ENCODE assay signal across 23 cellular contexts in the genomic region with DNA sequence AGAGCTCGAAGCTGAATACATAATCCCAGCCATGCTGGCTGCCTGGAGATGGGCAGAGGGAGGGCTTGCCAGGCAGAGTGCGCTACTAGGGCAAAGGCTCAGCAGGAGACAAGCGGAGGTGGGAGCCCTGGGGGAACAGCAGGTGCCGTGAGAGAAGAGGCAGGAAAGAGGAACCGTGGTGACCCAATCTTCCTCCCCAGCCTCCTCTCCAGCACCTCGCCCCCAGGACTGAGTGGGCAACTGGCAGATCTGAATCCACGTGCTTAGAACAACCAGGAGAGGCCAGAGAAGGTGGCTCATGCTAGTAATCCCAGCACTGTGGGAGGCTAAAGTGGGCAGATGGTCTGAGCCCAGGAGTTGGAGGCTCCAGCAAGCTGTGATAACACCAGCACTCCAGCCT. TPM values are rescaled to one million over a fixed set of nuclear protein-coding genes. Genes with fewer than 3 reads are reported as not detected.
DNase-seq lines count a peak whose midpoint lies in the region; ATAC-seq and TF ChIP-seq lines count a peak whose summit lies in the region.
"Had no signal": no experiment of that assay in that cellular context is flagged by ENCODE, and none has a peak within 500 bp of the region (broad histone marks: within the 10 kb centered on the region; RNA-seq: fewer than 3 reads in every experiment).

No MANE protein-coding gene starts in this region.

- H3K4me2 ChIP-seq in HCT116 (ENCODE audit: low read length) = peak overlapping the region; percentile 57; the same call in 1 of the 2 replicates

- RAD21 ChIA-PET in HCT116 (lab: Charles Lee; ENCODE audit: low non-redundant PET in 1 of 2, low total read pairs in 2 of 2, uncharacterized antibody in 2 of 2, unreplicated experiment in 2 of 2) = no interaction called here

- no peak overlapping the region for H2AFZ ChIP-seq in HCT116 (ENCODE audit: low read depth, low read length, poor library complexity, severe bottlenecking)

- TF ChIP-seq CTCF in HCT116 (IDR thresholded peaks at IDR 0.05 in 2 of 3, conservative IDR thresholded peaks at IDR 0.05 in 1 of 3; ENCODE audit: borderline replicate concordance in 1 of 3, insufficient read depth in 1 of 3, low read depth in 2 of 3, low read length in 2 of 3) (no peak), WERI-Rb-1 (IDR thresholded peaks at IDR 0.05; ENCODE audit: low read depth, low read length) (no peak)

- H3K4me3 ChIP-seq in HCT116 (replicated peaks in 1 of 2; ENCODE audit: low read depth in 1 of 2, low read length in 2 of 2) (no peak overlapping the region), WERI-Rb-1 (ENCODE audit: low read depth, low read length) (no peak overlapping the region), HAP-1 (no peak overlapping the region)
- H3K4me3 ChIP-seq: coronary artery, esophagus squamous epithelium, gastrocnemius medialis had no signal

- H3K4me1 ChIP-seq in HCT116 (ENCODE audit: control insufficient read depth in 1 of 2, insufficient read depth in 2 of 2, low read length in 2 of 2) (peaks cover 4 to 10% of the 10 kb centered on the region in 2 experiments; a peak in 3 of 4 replicates), HAP-1 (no peaks in the 10 kb centered on the region)
- H3K4me1 ChIP-seq: esophagus squamous epithelium, gastrocnemius medialis had no signal

- peak; percentile 30 for DNase-seq in COLO668 (lab: John Stamatoyannopoulos, UW; ENCODE audit: unreplicated experiment)
- DNase-seq in HCT116 (ENCODE audit: low read depth, low spot score) = no peak
- peak; percentile 37 for DNase-seq in NCI-H2171 (lab: John Stamatoyannopoulos, UW)
- DNase-seq in WERI-Rb-1 = peak; percentile 57
- no peak for DNase-seq in HAP-1 (ENCODE audit: low spot score in 2 of 2)
- DNase-seq in left cardiac atrium = no peak
- DNase-seq: activated CD4-positive, CD25-positive, alpha-beta regulatory T cell treated with anti-CD3 and anti-CD28 coated beads, Interleukin-2, amount 50 U/mL, for 72 hours; activated T-cell treated with anti-CD3 and anti-CD28 coated beads, Interleukin-2, amount 50 U/mL, for 24 hours; amygdala; CD4-positive, CD25-positive, alpha-beta regulatory T cell; DMS79; endodermal cell; esophagus squamous epithelium; gastrocnemius medialis; mammary epithelial cell; NCI-H187; substantia nigra had no signal

- H3K9me3 ChIP-seq in HCT116 (ENCODE audit: control insufficient read depth in 1 of 2, insufficient read depth in 1 of 2, low read depth in 1 of 2, low read length in 2 of 2) = no peaks in the 10 kb centered on the region
- no peaks in the 10 kb centered on the region for H3K9me3 ChIP-seq in WERI-Rb-1 (ENCODE audit: severe bottlenecking)
- no peaks in the 10 kb centered on the region for H3K9me3 ChIP-seq in HAP-1
- H3K9me3 ChIP-seq: esophagus squamous epithelium, gastrocnemius medialis had no signal

- no peak overlapping the region for H3K9ac ChIP-seq in HCT116 (ENCODE audit: low read length)

- H3K9me2 ChIP-seq in HCT116 (ENCODE audit: insufficient read depth) = no peaks in the 10 kb centered on the region

- no peak overlapping the region for H3K27ac ChIP-seq in HCT116 (ENCODE audit: low read depth, low read length)
- H3K27ac ChIP-seq in WERI-Rb-1 = peak overlapping the region; percentile 43
- H3K27ac ChIP-seq: coronary artery, esophagus squamous epithelium, gastrocnemius medialis had no signal

- no peaks in the 10 kb centered on the region for H4K20me1 ChIP-seq in HCT116 (ENCODE audit: insufficient read depth)

- CTCF ChIA-PET in HCT116 (lab: Charles Lee) = no interaction called here

- no peaks in the 10 kb centered on the region for H3K79me2 ChIP-seq in HCT116 (ENCODE audit: insufficient read depth, low read length)

- BruUV-seq in HCT116 (replicated peaks; lab: Mats Ljungman, UMichigan) = no TSS peak

- POLR2A ChIA-PET in HCT116 (lab: Charles Lee) = no interaction called here

- in situ Hi-C loops in HAP-1 (cut with MboI; ENCODE audit: low sequenced_read_pairs) = no loop called here

- ATAC-seq in HCT116 (no peak), HG03108 (IDR thresholded peaks at IDR 0.05; ENCODE audit: unreplicated experiment) (no peak), left cardiac atrium (no peak)
- ATAC-seq: gastrocnemius medialis had no signal

- TF ChIP-seq RAD21 in HCT116 (IDR thresholded peaks at IDR 0.05; ENCODE audit: low read depth) = no peak

- intact Hi-C loops in HCT116 (cut with micrococcal nuclease) (no loop called here), left cardiac atrium (cut with DNase I) (no loop called here)

- H3K36me3 ChIP-seq in HCT116 (ENCODE audit: control insufficient read depth in 1 of 2, insufficient read depth in 2 of 2, low read length in 2 of 2) (no peaks in the 10 kb centered on the region), WERI-Rb-1 (no peaks in the 10 kb centered on the region), HAP-1 (replicated peaks) (no peaks in the 10 kb centered on the region)
- H3K36me3 ChIP-seq: esophagus squamous epithelium, gastrocnemius medialis had no signal

- no peak for TF ChIP-seq POLR2A in HCT116 (IDR thresholded peaks at IDR 0.05; ENCODE audit: borderline replicate concordance, extremely low read depth, insufficient read depth, insufficient read length)

- H3K27me3 ChIP-seq in HCT116 (ENCODE audit: insufficient read depth, low read length) (no peaks in the 10 kb centered on the region), WERI-Rb-1 (ENCODE audit: insufficient read depth, low read depth, severe bottlenecking) (no peaks in the 10 kb centered on the region), HAP-1 (ENCODE audit: low read depth) (no peaks in the 10 kb centered on the region)
- H3K27me3 ChIP-seq: gastrocnemius medialis had no signal

TF ChIP-seq in HCT116, 20 proteins besides CTCF, POLR2A, EP300 and RAD21:
- TF ChIP-seq EGR1 (IDR thresholded peaks at IDR 0.05; ENCODE audit: low read depth) (no peak), SP1 (IDR thresholded peaks at IDR 0.05; ENCODE audit: low read depth) (no peak), FOSL1 (IDR thresholded peaks at IDR 0.05; ENCODE audit: low read depth) (no peak), EZH2phosphoT487 (IDR thresholded peaks at IDR 0.05; ENCODE audit: borderline replicate concordance) (no peak), JUND (IDR thresholded peaks at IDR 0.05) (no peak), TCF7L2 (IDR thresholded peaks at IDR 0.05; ENCODE audit: borderline replicate concordance, extremely low read depth, insufficient read depth, insufficient read length) (no peak), ATF3 (IDR thresholded peaks at IDR 0.05) (no peak)
- TF ChIP-seq, protein P1, sequence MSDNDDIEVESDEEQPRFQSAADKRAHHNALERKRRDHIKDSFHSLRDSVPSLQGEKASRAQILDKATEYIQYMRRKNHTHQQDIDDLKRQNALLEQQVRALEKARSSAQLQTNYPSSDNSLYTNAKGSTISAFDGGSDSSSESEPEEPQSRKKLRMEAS (IDR thresholded peaks at IDR 0.05) = no peak
- TF ChIP-seq, protein P2, sequence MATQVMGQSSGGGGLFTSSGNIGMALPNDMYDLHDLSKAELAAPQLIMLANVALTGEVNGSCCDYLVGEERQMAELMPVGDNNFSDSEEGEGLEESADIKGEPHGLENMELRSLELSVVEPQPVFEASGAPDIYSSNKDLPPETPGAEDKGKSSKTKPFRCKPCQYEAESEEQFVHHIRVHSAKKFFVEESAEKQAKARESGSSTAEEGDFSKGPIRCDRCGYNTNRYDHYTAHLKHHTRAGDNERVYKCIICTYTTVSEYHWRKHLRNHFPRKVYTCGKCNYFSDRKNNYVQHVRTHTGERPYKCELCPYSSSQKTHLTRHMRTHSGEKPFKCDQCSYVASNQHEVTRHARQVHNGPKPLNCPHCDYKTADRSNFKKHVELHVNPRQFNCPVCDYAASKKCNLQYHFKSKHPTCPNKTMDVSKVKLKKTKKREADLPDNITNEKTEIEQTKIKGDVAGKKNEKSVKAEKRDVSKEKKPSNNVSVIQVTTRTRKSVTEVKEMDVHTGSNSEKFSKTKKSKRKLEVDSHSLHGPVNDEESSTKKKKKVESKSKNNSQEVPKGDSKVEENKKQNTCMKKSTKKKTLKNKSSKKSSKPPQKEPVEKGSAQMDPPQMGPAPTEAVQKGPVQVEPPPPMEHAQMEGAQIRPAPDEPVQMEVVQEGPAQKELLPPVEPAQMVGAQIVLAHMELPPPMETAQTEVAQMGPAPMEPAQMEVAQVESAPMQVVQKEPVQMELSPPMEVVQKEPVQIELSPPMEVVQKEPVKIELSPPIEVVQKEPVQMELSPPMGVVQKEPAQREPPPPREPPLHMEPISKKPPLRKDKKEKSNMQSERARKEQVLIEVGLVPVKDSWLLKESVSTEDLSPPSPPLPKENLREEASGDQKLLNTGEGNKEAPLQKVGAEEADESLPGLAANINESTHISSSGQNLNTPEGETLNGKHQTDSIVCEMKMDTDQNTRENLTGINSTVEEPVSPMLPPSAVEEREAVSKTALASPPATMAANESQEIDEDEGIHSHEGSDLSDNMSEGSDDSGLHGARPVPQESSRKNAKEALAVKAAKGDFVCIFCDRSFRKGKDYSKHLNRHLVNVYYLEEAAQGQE (IDR thresholded peaks at IDR 0.05; ENCODE audit: low read depth) = no peak

RNA-seq across cellular contexts. Expression of gene CCL25, which starts 11.0 kb away (rescaled TPM):
- not detected for total RNA-seq in HCT116 (2021; ENCODE audit: unreplicated experiment)
- 0.16 and 0.29 TPM in 2 replicates for polyA plus RNA-seq in HCT116 (2012)
- not detected for total RNA-seq in left cardiac atrium
- total RNA-seq: CD4-positive, CD25-positive, alpha-beta regulatory T cell; endodermal cell; esophagus squamous epithelium; gastrocnemius medialis; mammary epithelial cell; NCI-H460; pulmonary artery endothelial cell; skeletal muscle tissue; ureter had no signal
- polyA plus RNA-seq: mammary epithelial cell had no signal

RNA-seq across cellular contexts. Expression of gene ELAVL1, which starts 36.1 kb away (rescaled TPM):
- 134 TPM for total RNA-seq in HCT116 (2021; ENCODE audit: unreplicated experiment)
- 71.2 and 74.1 TPM in 2 replicates for polyA plus RNA-seq in HCT116 (2012)
- total RNA-seq in left cardiac atrium = 10 to 100 TPM; 51.6 to 68.3 TPM

Comparison
In these comparisons a context has a peak if more than half of its experiments do, and no peak if none do; other contexts are left out.
1. DNase-seq: peak in COLO668 (single experiment), NCI-H2171 (single experiment) and WERI-Rb-1 (single experiment); none in HCT116 (single experiment), HAP-1 (0 of 2) and left cardiac atrium (single experiment).